In genomic region chr17:76737082-76737675, GRCh38 we compare ENCODE assay signal across 1 cellular context.
TF ChIP-seq lines count a peak whose summit lies in the region.

Gene SRSF2 (minus strand): TSS chr17:76737331. CDS start chr17:76737160, 171 bp downstream.

TF ChIP-seq in SK-N-SH, 30 proteins besides CTCF, POLR2A, EP300 and RAD21 (continued from another document):
- peak; percentile 31 for TF ChIP-seq PBX3 (IDR thresholded peaks at IDR 0.05)
